14 cellular contexts compared by ENCODE assay signal in the genomic region with DNA sequence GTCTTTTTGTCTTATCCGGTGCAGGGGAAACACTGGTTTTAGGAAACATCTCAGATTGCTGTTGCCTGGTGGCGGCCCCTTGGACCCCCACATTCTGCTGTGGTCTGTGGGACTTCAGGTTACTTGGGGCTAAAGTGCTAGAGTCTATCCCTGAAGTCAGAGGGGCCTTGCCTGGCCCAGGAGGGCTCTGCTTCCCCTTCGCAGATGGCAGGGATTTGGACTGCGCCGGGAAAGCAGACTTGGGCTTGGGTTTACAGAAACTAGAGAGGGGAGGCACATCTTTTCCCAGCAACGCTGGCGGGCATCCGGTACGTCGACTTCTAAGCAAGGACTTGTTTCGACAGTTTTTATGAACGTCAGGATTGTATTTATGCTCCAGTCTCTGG. TPM values are rescaled to one million over a fixed set of nuclear protein-coding genes. Genes with fewer than 3 reads are reported as not detected.
DNase-seq lines count a peak whose midpoint lies in the region; ATAC-seq and TF ChIP-seq lines count a peak whose summit lies in the region.
"Had no signal": no experiment of that assay in that cellular context is flagged by ENCODE, and none has a peak within 500 bp of the region (broad histone marks: within the 10 kb centered on the region; RNA-seq: fewer than 3 reads in every experiment).

No MANE protein-coding gene starts in this region.

- no peak overlapping the region for H3K4me3 ChIP-seq in MM.1S (ENCODE audit: low read length)
- H3K4me3 ChIP-seq: transverse colon had no signal

- peaks cover 27% of the 10 kb centered on the region for H3F3A ChIP-seq in MM.1S (ENCODE audit: insufficient read depth, low read length)

- H3K4me3 Mint-ChIP-seq in activated CD4-positive, alpha-beta T cell treated with anti-CD3 and anti-CD28 coated beads for 36 hours, result no peak overlapping the region
- no peak overlapping the region for H3K4me3 Mint-ChIP-seq in activated CD4-positive, alpha-beta T cell treated with anti-CD3 and anti-CD28 coated beads, Interleukin-2, amount 10 ng/mL, durations not matched to agents 7 days and 5 days
- H3K4me3 Mint-ChIP-seq in central memory CD8-positive, alpha-beta T cell, result peak overlapping the region; percentile 68
- no peak overlapping the region for H3K4me3 Mint-ChIP-seq in progenitor cell of endocrine pancreas (ENCODE audit: low read depth)

- H3K4me1 ChIP-seq in MM.1S (ENCODE audit: low read length), result peaks cover 17% of the 10 kb centered on the region; the same call in 1 of the 2 replicates

- peaks cover 84% of the 10 kb centered on the region for H3K4me1 Mint-ChIP-seq in activated CD4-positive, alpha-beta T cell treated with anti-CD3 and anti-CD28 coated beads for 36 hours
- H3K4me1 Mint-ChIP-seq in activated CD4-positive, alpha-beta T cell treated with anti-CD3 and anti-CD28 coated beads, Interleukin-2, amount 10 ng/mL, durations not matched to agents 7 days and 5 days, result peaks cover 84% of the 10 kb centered on the region
- H3K4me1 Mint-ChIP-seq in central memory CD8-positive, alpha-beta T cell, result peaks cover 90% of the 10 kb centered on the region
- H3K4me1 Mint-ChIP-seq in progenitor cell of endocrine pancreas (ENCODE audit: low read depth), result peaks cover 23% of the 10 kb centered on the region

- peaks cover 100% of the 10 kb centered on the region for H3K79me2 ChIP-seq in MM.1S (ENCODE audit: low read length)

- DNase-seq in activated CD4-positive, alpha-beta T cell treated with anti-CD3 and anti-CD28 coated beads for 36 hours, result no peak
- DNase-seq in activated CD4-positive, alpha-beta T cell treated with anti-CD3 and anti-CD28 coated beads, Interleukin-2, amount 10 ng/mL, durations not matched to agents 7 days and 5 days, result no peak
- DNase-seq in MM.1S (no peak), progenitor cell of endocrine pancreas (ENCODE audit: low spot score, unreplicated experiment) (no peak), SHP77 treated with DMSO at 0.1 percent for 48 hours (lab: John Stamatoyannopoulos, UW) (no peak), NCI-H1436 treated with DMSO at 0.1 percent for 48 hours (lab: John Stamatoyannopoulos, UW) (no peak)
- DNase-seq in central memory CD8-positive, alpha-beta T cell (ENCODE audit: low spot score in 2 of 2), result no peak
- DNase-seq: hypothalamus; NCI-H2081 treated with DMSO at 0.1 percent for 48 hours; NCI-H69; stimulated activated CD4-positive, alpha-beta T cell treated with anti-CD3 and anti-CD28 coated beads, Interleukin-4, amount 100 ng/mL, for 24 hours; transverse colon had no signal

- no peaks in the 10 kb centered on the region for H3K27me3 Mint-ChIP-seq in activated CD4-positive, alpha-beta T cell treated with anti-CD3 and anti-CD28 coated beads for 36 hours
- no peaks in the 10 kb centered on the region for H3K27me3 Mint-ChIP-seq in activated CD4-positive, alpha-beta T cell treated with anti-CD3 and anti-CD28 coated beads, Interleukin-2, amount 10 ng/mL, durations not matched to agents 7 days and 5 days
- H3K27me3 Mint-ChIP-seq in central memory CD8-positive, alpha-beta T cell, result no peaks in the 10 kb centered on the region
- H3K27me3 Mint-ChIP-seq in progenitor cell of endocrine pancreas, result no peaks in the 10 kb centered on the region

- intact Hi-C loops in activated CD4-positive, alpha-beta T cell treated with anti-CD3 and anti-CD28 coated beads for 36 hours (cut with DNase I, micrococcal nuclease), result loop anchor here (5.0 to 10.0 kb wide), 4 partner anchors 81 to 629 kb away; a partner anchor contains a TSS

- peaks cover 53% of the 10 kb centered on the region for H3K36me3 ChIP-seq in MM.1S (replicated peaks; ENCODE audit: insufficient read depth, low read length)

- no peak for ATAC-seq in activated CD4-positive, alpha-beta T cell treated with anti-CD3 and anti-CD28 coated beads for 36 hours
- no peak for ATAC-seq in central memory CD8-positive, alpha-beta T cell (replicated peaks; ENCODE audit: extremely low read depth, poor library complexity, severe bottlenecking)
- ATAC-seq in GM21786 (IDR thresholded peaks at IDR 0.05; ENCODE audit: unreplicated experiment), result no peak

- no peaks in the 10 kb centered on the region for H3K27me3 ChIP-seq in MM.1S (replicated peaks; ENCODE audit: insufficient read depth, low read length)
- H3K27me3 ChIP-seq: transverse colon had no signal

- H3K9ac ChIP-seq in MM.1S (ENCODE audit: low read length), result no peak overlapping the region

- H3K27ac ChIP-seq in MM.1S (ENCODE audit: low read length), result no peak overlapping the region
- H3K27ac ChIP-seq: VCaP had no signal

- POLR2A ChIA-PET in activated CD4-positive, alpha-beta T cell treated with anti-CD3 and anti-CD28 coated beads for 36 hours (lab: Charles Lee), result interaction anchor here (0.7 kb wide), 1 partner anchor 592 kb away, joined by 3 read pairs; no protein-coding TSS in a partner anchor
- POLR2A ChIA-PET in activated CD4-positive, alpha-beta T cell treated with anti-CD3 and anti-CD28 coated beads, Interleukin-2, amount 10 ng/mL, durations not matched to agents 7 days and 5 days (lab: Charles Lee), result no interaction called here

- CTCF ChIA-PET in activated CD4-positive, alpha-beta T cell treated with anti-CD3 and anti-CD28 coated beads for 36 hours (lab: Charles Lee), result interaction anchor here (0.6 to 1.7 kb wide), 6 partner anchors 9 to 1264 kb away, joined by 3 to 6 read pairs (median 3); no protein-coding TSS in a partner anchor
- CTCF ChIA-PET in activated CD4-positive, alpha-beta T cell treated with anti-CD3 and anti-CD28 coated beads, Interleukin-2, amount 10 ng/mL, durations not matched to agents 7 days and 5 days (lab: Charles Lee), result interaction anchor here (0.6 kb wide), 1 partner anchor 15 kb away, joined by 4 read pairs; no protein-coding TSS in a partner anchor

- no peaks in the 10 kb centered on the region for H3K9me3 ChIP-seq in MM.1S (replicated peaks; ENCODE audit: insufficient read depth, low read length)
- H3K9me3 ChIP-seq: transverse colon had no signal

- no peaks in the 10 kb centered on the region for H3K9me3 Mint-ChIP-seq in activated CD4-positive, alpha-beta T cell treated with anti-CD3 and anti-CD28 coated beads for 36 hours (ENCODE audit: low read depth)
- no peaks in the 10 kb centered on the region for H3K9me3 Mint-ChIP-seq in activated CD4-positive, alpha-beta T cell treated with anti-CD3 and anti-CD28 coated beads, Interleukin-2, amount 10 ng/mL, durations not matched to agents 7 days and 5 days
- H3K9me3 Mint-ChIP-seq in central memory CD8-positive, alpha-beta T cell, result no peaks in the 10 kb centered on the region
- H3K9me3 Mint-ChIP-seq in progenitor cell of endocrine pancreas (ENCODE audit: low read depth), result no peaks in the 10 kb centered on the region

- peak overlapping the region; percentile 82 for H3K4me2 ChIP-seq in MM.1S (ENCODE audit: low read depth, low read length)

- H3K36me3 Mint-ChIP-seq in activated CD4-positive, alpha-beta T cell treated with anti-CD3 and anti-CD28 coated beads for 36 hours (ENCODE audit: low read depth), result peaks cover 83% of the 10 kb centered on the region
- H3K36me3 Mint-ChIP-seq in activated CD4-positive, alpha-beta T cell treated with anti-CD3 and anti-CD28 coated beads, Interleukin-2, amount 10 ng/mL, durations not matched to agents 7 days and 5 days (ENCODE audit: low read depth), result peaks cover 90% of the 10 kb centered on the region
- H3K36me3 Mint-ChIP-seq in central memory CD8-positive, alpha-beta T cell (ENCODE audit: insufficient read depth), result peaks cover 89% of the 10 kb centered on the region
- peaks cover 40% of the 10 kb centered on the region for H3K36me3 Mint-ChIP-seq in progenitor cell of endocrine pancreas (ENCODE audit: insufficient read depth)

- TF ChIP-seq CTCF in MM.1S (IDR thresholded peaks at IDR 0.05; ENCODE audit: low read length) (no peak), progenitor cell of endocrine pancreas (IDR thresholded peaks at IDR 0.05; ENCODE audit: unreplicated experiment) (no peak)

- H3K27ac Mint-ChIP-seq in activated CD4-positive, alpha-beta T cell treated with anti-CD3 and anti-CD28 coated beads for 36 hours, result peak overlapping the region; percentile 34
- H3K27ac Mint-ChIP-seq in activated CD4-positive, alpha-beta T cell treated with anti-CD3 and anti-CD28 coated beads, Interleukin-2, amount 10 ng/mL, durations not matched to agents 7 days and 5 days, result no peak overlapping the region
- H3K27ac Mint-ChIP-seq in central memory CD8-positive, alpha-beta T cell (ENCODE audit: low read depth), result peak overlapping the region; percentile 83
- H3K27ac Mint-ChIP-seq in progenitor cell of endocrine pancreas, result peak overlapping the region; percentile 51

- peaks cover 60% of the 10 kb centered on the region for H4K20me1 ChIP-seq in MM.1S (ENCODE audit: insufficient read depth, low read length)

- H3K9me2 ChIP-seq in MM.1S (replicated peaks; ENCODE audit: insufficient read depth, low read length), result no peaks in the 10 kb centered on the region

- no peak overlapping the region for H2AFZ ChIP-seq in MM.1S (ENCODE audit: low read length)

RNA-seq across cellular contexts. Expression of a gene that starts 17.5 kb away (rescaled TPM):
- 10 to 100 TPM; 41.5 to 45.6 TPM for total RNA-seq in activated CD4-positive, alpha-beta T cell treated with anti-CD3 and anti-CD28 coated beads for 36 hours
- total RNA-seq in activated CD4-positive, alpha-beta T cell treated with anti-CD3 and anti-CD28 coated beads, Interleukin-2, amount 10 ng/mL, durations not matched to agents 7 days and 5 days, result 10 to 100 TPM; 97.5 to 99.7 TPM
- total RNA-seq in progenitor cell of endocrine pancreas, result 68.4 and 76.3 TPM in 2 replicates
